ENCODE assay signal across 16 cellular contexts in genomic region chr16:88761830-88762229, GRCh38.
"Had no signal": no experiment of that assay in that cellular context is flagged by ENCODE, and none has a peak within 500 bp of the region (broad histone marks: within the 10 kb centered on the region; RNA-seq: fewer than 3 reads in every experiment).

No MANE protein-coding gene starts in this region.

- H3K9ac ChIP-seq: SK-N-SH had no signal

- H3K36me3 ChIP-seq: WERI-Rb-1 had no signal

- DNase-seq: activated CD4-positive, alpha-beta T cell treated with anti-CD3 and anti-CD28 coated beads for 48 hours; activated CD8-positive, alpha-beta memory T cell treated with anti-CD3 and anti-CD28 coated beads, Interleukin-2, amount 50 U/mL, for 48 hours; activated CD8-positive, alpha-beta T cell treated with anti-CD3 and anti-CD28 coated beads, Interleukin-2, amount 10 ng/mL, durations not matched to agents 7 days and 5 days; activated naive CD4-positive, alpha-beta T cell treated with anti-CD3 and anti-CD28 coated beads for 36 hours; caudate nucleus; effector memory CD8-positive, alpha-beta T cell; glutamatergic neuron; mesenchymal stem cell; nephron progenitor cell; SK-N-SH; stimulated activated CD4-positive, alpha-beta T cell treated with anti-CD3 and anti-CD28 coated beads, Interleukin-4, amount 100 ng/mL, for 4 hours; stomach; T-helper 1 cell; WERI-Rb-1 had no signal

- ATAC-seq: activated CD8-positive, alpha-beta T cell treated with anti-CD3 and anti-CD28 coated beads, Interleukin-2, amount 10 ng/mL, durations not matched to agents 7 days and 5 days; effector memory CD8-positive, alpha-beta T cell had no signal

- H3K27me3 ChIP-seq: stomach had no signal

- H3K4me3 ChIP-seq: coronary artery, skin epidermis, stomach had no signal

- H3K27ac ChIP-seq: coronary artery, WERI-Rb-1 had no signal

- H3K9me3 ChIP-seq: SK-N-SH, stomach had no signal

- H3K4me2 ChIP-seq: SK-N-SH had no signal
